Comparison of ENCODE assay signal across 21 cellular contexts in genomic region chr10:10564081-10564480, GRCh38.
A peak's percentile ranks its signal among the peaks of the same experiment; 100 is the strongest.
DNase-seq lines count a peak whose midpoint lies in the region; ATAC-seq and TF ChIP-seq lines count a peak whose summit lies in the region.
"Had no signal": no experiment of that assay in that cellular context is flagged by ENCODE, and none has a peak within 500 bp of the region (broad histone marks: within the 10 kb centered on the region; RNA-seq: fewer than 3 reads in every experiment).

No MANE protein-coding gene starts in this region.

- no peak overlapping the region for H3K4ac ChIP-seq in neuronal stem cell (ENCODE audit: low read length)

- H3K9me3 Mint-ChIP-seq in CD4-positive, alpha-beta T cell: peaks cover 1% of the 10 kb centered on the region
- H3K9me3 Mint-ChIP-seq: activated T-helper 17 cell treated with anti-CD3 and anti-CD28 coated beads, Interleukin-2, amount 50 U/mL, for 72 hours had no signal

- no peak overlapping the region for H3K4me2 ChIP-seq in neuronal stem cell (ENCODE audit: insufficient read depth, low read length, poor library complexity, severe bottlenecking)

- peak overlapping the region; percentile 42 for H2AFZ ChIP-seq in neuronal stem cell (ENCODE audit: low read length)

- no peak overlapping the region for H2BK120ac ChIP-seq in neuronal stem cell (ENCODE audit: low read depth, low read length)

- no peak overlapping the region for H2BK12ac ChIP-seq in neuronal stem cell (ENCODE audit: low read length)

- CTCF ChIA-PET in CD4-positive, alpha-beta T cell (lab: Charles Lee): no interaction called here

- H3K27ac ChIP-seq in neuronal stem cell (replicated peaks; ENCODE audit: low read length): no peak overlapping the region
- no peak overlapping the region for H3K27ac ChIP-seq in CD4-positive, alpha-beta T cell (ENCODE audit: low read depth, low read length)
- H3K27ac ChIP-seq: left ventricle myocardium inferior, stomach, WERI-Rb-1 had no signal

- WGBS in neuronal stem cell (ENCODE audit: extremely low coverage in 2 of 2, insufficient read length in 2 of 2, insufficient replicate concordance in 1 of 2), 2 donors: no CpG with 5 or more reads among the region's 5 CpGs

- H3K4me1 ChIP-seq in neuronal stem cell (ENCODE audit: control insufficient read depth in 2 of 2, insufficient read depth in 1 of 2, low read depth in 1 of 2, low read length in 2 of 2): peaks cover 10 to 22% of the 10 kb centered on the region in 2 donors
- H3K4me1 ChIP-seq: BE2C, left ventricle myocardium inferior, stomach had no signal

- H4K91ac ChIP-seq in neuronal stem cell (ENCODE audit: low read depth, low read length, poor library complexity): no peak overlapping the region

- no peaks in the 10 kb centered on the region for H3K9me3 ChIP-seq in neuronal stem cell (replicated peaks in 1 of 2; ENCODE audit: control insufficient read depth in 2 of 2, insufficient read depth in 1 of 2, low read depth in 1 of 2, low read length in 2 of 2)
- H3K9me3 ChIP-seq in CD4-positive, alpha-beta T cell (ENCODE audit: control insufficient read depth, low read length): no peaks in the 10 kb centered on the region
- H3K9me3 ChIP-seq: BE2C, left ventricle myocardium inferior, stomach had no signal

- no peak overlapping the region for H3K4me3 ChIP-seq in fibroblast of the aortic adventitia (ENCODE audit: low read depth, low read length)
- no peak overlapping the region for H3K4me3 ChIP-seq in neuronal stem cell (ENCODE audit: low read length in 2 of 2)
- H3K4me3 ChIP-seq: left ventricle myocardium inferior, stomach had no signal

- no peak overlapping the region for H3K27ac Mint-ChIP-seq in CD4-positive, alpha-beta T cell
- H3K27ac Mint-ChIP-seq: activated naive CD8-positive, alpha-beta T cell; activated T-helper 17 cell treated with anti-CD3 and anti-CD28 coated beads, Interleukin-2, amount 50 U/mL, for 72 hours; type B pancreatic cell had no signal

- intact Hi-C loops in CD4-positive, alpha-beta T cell (cut with DNase I, micrococcal nuclease): no loop called here

- H3K36me3 ChIP-seq in neuronal stem cell (replicated peaks in 1 of 2; ENCODE audit: control insufficient read depth in 2 of 2, insufficient read depth in 2 of 2, low read length in 2 of 2): no peaks in the 10 kb centered on the region
- H3K36me3 ChIP-seq: BE2C, left ventricle myocardium inferior, stomach, WERI-Rb-1 had no signal

- DNase-seq in GM04503 (ENCODE audit: low read depth) (peak; percentile 0), NCI-H748 treated with DMSO at 0.1 percent for 48 hours (lab: John Stamatoyannopoulos, UW) (peak; percentile 25), fibroblast of the aortic adventitia (ENCODE audit: low read depth) (peak; percentile 35), neuronal stem cell (ENCODE audit: low spot score) (peak; percentile 65), GM19238 (ENCODE audit: insufficient read length, low spot score) (no peak)
- DNase-seq in effector CD8-positive, alpha-beta T cell (lab: John Stamatoyannopoulos, UW): no peak
- no peak for DNase-seq in CD4-positive, alpha-beta T cell
- DNase-seq: activated CD4-positive, alpha-beta T cell treated with anti-CD3 and anti-CD28 coated beads, Interleukin-2, amount 50 U/mL, for 1 hour; BE2C; effector CD4-positive, alpha-beta T cell; left ventricle myocardium inferior; NCI-H2107; NCI-H526; right cardiac atrium; stomach; WERI-Rb-1 had no signal

- H4K8ac ChIP-seq in neuronal stem cell (ENCODE audit: low read depth, low read length): no peak overlapping the region

- H2BK15ac ChIP-seq in neuronal stem cell (ENCODE audit: low read length): no peak overlapping the region

- no peak overlapping the region for H3K4me3 Mint-ChIP-seq in CD4-positive, alpha-beta T cell
- H3K4me3 Mint-ChIP-seq: activated naive CD8-positive, alpha-beta T cell; activated T-helper 17 cell treated with anti-CD3 and anti-CD28 coated beads, Interleukin-2, amount 50 U/mL, for 72 hours; type B pancreatic cell had no signal

- H3K79me1 ChIP-seq in neuronal stem cell (ENCODE audit: low read depth, low read length): no peaks in the 10 kb centered on the region

- H3K23ac ChIP-seq in neuronal stem cell (ENCODE audit: low read depth, low read length, poor library complexity): no peak overlapping the region

- H3K27me3 Mint-ChIP-seq in CD4-positive, alpha-beta T cell: peaks cover 54% of the 10 kb centered on the region

- ATAC-seq in CD4-positive, alpha-beta T cell (ENCODE audit: poor library complexity): no peak
- no peak for ATAC-seq in GM21529 (IDR thresholded peaks at IDR 0.05; ENCODE audit: unreplicated experiment)
- ATAC-seq: activated T-helper 17 cell treated with anti-CD3 and anti-CD28 coated beads, Interleukin-2, amount 50 U/mL, for 72 hours; HepG2; right cardiac atrium had no signal

- POLR2A ChIA-PET in CD4-positive, alpha-beta T cell (lab: Charles Lee): no interaction called here

- H2BK5ac ChIP-seq in neuronal stem cell (ENCODE audit: low read length): no peak overlapping the region

- H3K36me3 Mint-ChIP-seq in CD4-positive, alpha-beta T cell (ENCODE audit: low read depth): no peaks in the 10 kb centered on the region
- H3K36me3 Mint-ChIP-seq: activated naive CD8-positive, alpha-beta T cell; type B pancreatic cell had no signal

- no peak overlapping the region for H2AK5ac ChIP-seq in neuronal stem cell (ENCODE audit: low read depth, low read length)

- H3K18ac ChIP-seq in neuronal stem cell (ENCODE audit: low read length): no peak overlapping the region

- no peak overlapping the region for H3K9ac ChIP-seq in neuronal stem cell (ENCODE audit: low read depth, low read length, poor library complexity)

- H3K27me3 ChIP-seq in neuronal stem cell (ENCODE audit: control insufficient read depth in 3 of 3, insufficient read depth in 3 of 3, low read depth in 1 of 3, low read length in 3 of 3): no peaks in the 10 kb centered on the region
- no peaks in the 10 kb centered on the region for H3K27me3 ChIP-seq in CD4-positive, alpha-beta T cell (ENCODE audit: control insufficient read depth, insufficient read depth, low read length)
- H3K27me3 ChIP-seq: BE2C had no signal

- no peak overlapping the region for H3K14ac ChIP-seq in neuronal stem cell (ENCODE audit: low read length)

- no peaks in the 10 kb centered on the region for H3K4me1 Mint-ChIP-seq in CD4-positive, alpha-beta T cell (ENCODE audit: low read depth)
- H3K4me1 Mint-ChIP-seq: activated T-helper 17 cell treated with anti-CD3 and anti-CD28 coated beads, Interleukin-2, amount 50 U/mL, for 72 hours had no signal

- TF ChIP-seq CTCF in fibroblast of the aortic adventitia (IDR thresholded peaks at IDR 0.05; ENCODE audit: insufficient read depth, low read length): no peak
- no peak for TF ChIP-seq CTCF in CD4-positive, alpha-beta T cell (IDR thresholded peaks at IDR 0.05)

Comparison
In these comparisons a context has a peak if more than half of its experiments do, and no peak if none do; other contexts are left out.
1. DNase-seq: peak in GM04503 (single experiment), NCI-H748 treated with DMSO at 0.1 percent for 48 hours (single experiment), fibroblast of the aortic adventitia (single experiment) and neuronal stem cell (single experiment); none in effector CD8-positive, alpha-beta T cell (single experiment), CD4-positive, alpha-beta T cell (0 of 10) and GM19238 (single experiment).